ENCODE assay signal across 8 cellular contexts in the genomic region with DNA sequence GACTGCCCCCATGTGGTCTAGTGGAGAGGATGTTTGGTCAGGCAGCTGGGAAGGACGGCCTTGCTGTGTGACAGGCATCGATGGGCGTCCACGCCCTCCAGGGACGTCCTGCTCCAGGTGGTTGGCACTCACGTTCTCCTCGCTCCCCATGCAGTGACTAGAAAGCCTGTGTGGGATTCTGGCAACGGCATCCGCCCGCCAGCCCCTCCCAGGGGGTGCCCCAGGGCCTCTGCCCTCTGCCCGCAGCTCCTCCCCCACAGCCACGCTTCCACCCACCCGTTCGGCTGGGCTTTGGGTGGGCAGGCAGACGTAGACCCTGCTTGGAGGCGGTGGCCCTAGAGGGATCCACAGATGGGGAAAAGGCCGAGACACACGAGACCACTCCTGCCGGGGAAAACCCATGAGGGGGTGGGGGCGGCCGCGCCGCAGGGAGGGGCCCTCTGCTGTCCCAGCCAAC. TPM values are rescaled to one million over a fixed set of nuclear protein-coding genes. Genes with fewer than 3 reads are reported as not detected.
A peak's percentile ranks its signal among the peaks of the same experiment; 100 is the strongest.
DNase-seq lines count a peak whose midpoint lies in the region; ATAC-seq and TF ChIP-seq lines count a peak whose summit lies in the region.

No MANE protein-coding gene starts in this region.

- H3F3A ChIP-seq in SK-N-SH (replicated peaks; ENCODE audit: insufficient read depth) = peaks cover 3% of the 10 kb centered on the region

- H3K27ac ChIP-seq in SK-N-SH (ENCODE audit: low read depth in 2 of 2, low read length in 1 of 2) = no peak overlapping the region
- no peak overlapping the region for H3K27ac ChIP-seq in brain microvascular endothelial cell
- H3K27ac ChIP-seq in right lobe of liver = peak overlapping the region in 1 of 3 donors; percentile 18
- no peak overlapping the region for H3K27ac ChIP-seq in suprapubic skin

- H3K27me3 ChIP-seq in SK-N-SH (ENCODE audit: insufficient read depth) (peaks cover under 1% of the 10 kb centered on the region; the same call in 1 of the 2 replicates), brain microvascular endothelial cell (replicated peaks) (peaks cover 4% of the 10 kb centered on the region), right lobe of liver (no peaks in the 10 kb centered on the region), suprapubic skin (peaks cover 49% of the 10 kb centered on the region)

- in situ Hi-C loops in brain microvascular endothelial cell (cut with HindIII; ENCODE audit: low pct_ligation_motif_present, low sequenced_read_pairs) = no loop called here

- no peak for TF ChIP-seq EP300 in SK-N-SH (IDR thresholded peaks at IDR 0.05; ENCODE audit: borderline replicate concordance in 1 of 2, low read depth in 1 of 2, low read length in 1 of 2)
- no peak for TF ChIP-seq EP300 in suprapubic skin (IDR thresholded peaks at IDR 0.05)

- TF ChIP-seq POLR2A in right lobe of liver (IDR thresholded peaks at IDR 0.05) (no peak), suprapubic skin (IDR thresholded peaks at IDR 0.05) (no peak)

- H3K9me3 ChIP-seq in SK-N-SH (no peaks in the 10 kb centered on the region), right lobe of liver (no peaks in the 10 kb centered on the region), suprapubic skin (no peaks in the 10 kb centered on the region)

- no peak overlapping the region for H3K9ac ChIP-seq in SK-N-SH

- H4K20me1 ChIP-seq in SK-N-SH (ENCODE audit: insufficient read depth) = no peaks in the 10 kb centered on the region

- peak; percentile 17 to 33 for DNase-seq in SHP77 (lab: John Stamatoyannopoulos, UW)
- no peak for DNase-seq in SHP77 treated with DMSO at 0.1 percent for 48 hours (lab: John Stamatoyannopoulos, UW)
- DNase-seq in SK-N-SH = peak; percentile 60
- peak; percentile 30 for DNase-seq in brain microvascular endothelial cell
- DNase-seq in right lobe of liver = no peak
- DNase-seq in suprapubic skin (ENCODE audit: low spot score in 2 of 2) = no peak
- DNase-seq in D341Med (ENCODE audit: low spot score) = no peak

- TF ChIP-seq CTCF in SK-N-SH (IDR thresholded peaks at IDR 0.05) (peak; percentile 16; the same call in 1 of the 2 replicates), brain microvascular endothelial cell (IDR thresholded peaks at IDR 0.05; ENCODE audit: low read depth, low read length, missing control alignments) (peak; percentile 66), right lobe of liver (IDR thresholded peaks at IDR 0.05) (peak in 2 of 4 donors; percentile 32 to 48), suprapubic skin (IDR thresholded peaks at IDR 0.05) (no peak)

- H3K4me3 ChIP-seq in SK-N-SH (ENCODE audit: low read depth in 2 of 2, low read length in 1 of 2) (no peak overlapping the region), brain microvascular endothelial cell (ENCODE audit: low read depth, low read length) (peak overlapping the region; percentile 55), right lobe of liver (peak overlapping the region in 2 of 3 donors; percentile 14 to 25), suprapubic skin (peak overlapping the region; percentile 50)

- POLR2A ChIA-PET in SK-N-SH (lab: Yijun Ruan, JAX) = no interaction called here

- intact Hi-C loops in right lobe of liver (cut with DNase I) = no loop called here

- H3K4me1 ChIP-seq in SK-N-SH (ENCODE audit: control insufficient read depth in 1 of 2, insufficient read depth in 2 of 2, low read depth in 1 of 2, low read length in 1 of 2) (no peaks in the 10 kb centered on the region), right lobe of liver (no peaks in the 10 kb centered on the region), suprapubic skin (peaks cover 18% of the 10 kb centered on the region)

- CTCF ChIA-PET in SK-N-SH (lab: Yijun Ruan, JAX) = interaction anchor here (0.5 to 1.8 kb wide), 2 partner anchors 8 to 141 kb away, joined by 3 to 4 read pairs; no protein-coding TSS in a partner anchor

- H2AFZ ChIP-seq in SK-N-SH (ENCODE audit: low read depth) = no peak overlapping the region

- TF ChIP-seq RAD21 in SK-N-SH (IDR thresholded peaks at IDR 0.05; ENCODE audit: low read length) = no peak

- ATAC-seq in HG02759 (IDR thresholded peaks at IDR 0.05; ENCODE audit: unreplicated experiment) (peak; percentile 36), right lobe of liver (peak; percentile 52 to 63 (median 55))

- WGBS in SK-N-SH (ENCODE audit: low lambda C conversion rate) = 92% methylated on average over 17 of the region's 23 CpGs
- 36% methylated on average over 17 of the region's 23 CpGs for WGBS in right lobe of liver (ENCODE audit: insufficient coverage, low coverage, low lambda C conversion rate, missing lambda C conversion rate)
- 14% methylated on average over 1 of the region's 23 CpGs for WGBS in suprapubic skin

- H3K36me3 ChIP-seq in SK-N-SH (replicated peaks in 1 of 2; ENCODE audit: control insufficient read depth in 1 of 2, insufficient read depth in 2 of 2, low read length in 1 of 2) = peaks cover 4 to 40% of the 10 kb centered on the region in 2 experiments
- peaks cover 30% of the 10 kb centered on the region for H3K36me3 ChIP-seq in brain microvascular endothelial cell (replicated peaks)
- H3K36me3 ChIP-seq in right lobe of liver = peaks cover 0 to 31% (median 11%) of the 10 kb centered on the region in 4 donors
- H3K36me3 ChIP-seq in suprapubic skin = peaks cover 42% of the 10 kb centered on the region

- H3K4me2 ChIP-seq in SK-N-SH = no peak overlapping the region

- no peaks in the 10 kb centered on the region for H3K79me2 ChIP-seq in SK-N-SH (ENCODE audit: insufficient read depth)

- no peaks in the 10 kb centered on the region for H3K9me2 ChIP-seq in SK-N-SH

TF ChIP-seq in SK-N-SH, 30 proteins besides CTCF, POLR2A, EP300 and RAD21 (continues in another document):
- TF ChIP-seq GABPA (IDR thresholded peaks at IDR 0.05; ENCODE audit: low read depth) (no peak), SMC3 (IDR thresholded peaks at IDR 0.05; ENCODE audit: low read depth, low read length) (no peak), FOXJ3 (CRISPR knock-in tag; IDR thresholded peaks at IDR 0.05) (no peak), JUND (IDR thresholded peaks at IDR 0.05) (no peak), RCOR1 (IDR thresholded peaks at IDR 0.05; ENCODE audit: low read length) (no peak), SIN3A (IDR thresholded peaks at IDR 0.05; ENCODE audit: borderline replicate concordance, low read depth, low read length) (no peak), FOSL2 (IDR thresholded peaks at IDR 0.05; ENCODE audit: borderline replicate concordance, low read depth) (no peak)
- TF ChIP-seq, protein P1, sequence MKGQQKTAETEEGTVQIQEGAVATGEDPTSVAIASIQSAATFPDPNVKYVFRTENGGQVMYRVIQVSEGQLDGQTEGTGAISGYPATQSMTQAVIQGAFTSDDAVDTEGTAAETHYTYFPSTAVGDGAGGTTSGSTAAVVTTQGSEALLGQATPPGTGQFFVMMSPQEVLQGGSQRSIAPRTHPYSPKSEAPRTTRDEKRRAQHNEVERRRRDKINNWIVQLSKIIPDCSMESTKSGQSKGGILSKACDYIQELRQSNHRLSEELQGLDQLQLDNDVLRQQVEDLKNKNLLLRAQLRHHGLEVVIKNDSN (IDR thresholded peaks at IDR 0.05; ENCODE audit: borderline replicate concordance, low read depth) = no peak
- TF ChIP-seq, protein P2, sequence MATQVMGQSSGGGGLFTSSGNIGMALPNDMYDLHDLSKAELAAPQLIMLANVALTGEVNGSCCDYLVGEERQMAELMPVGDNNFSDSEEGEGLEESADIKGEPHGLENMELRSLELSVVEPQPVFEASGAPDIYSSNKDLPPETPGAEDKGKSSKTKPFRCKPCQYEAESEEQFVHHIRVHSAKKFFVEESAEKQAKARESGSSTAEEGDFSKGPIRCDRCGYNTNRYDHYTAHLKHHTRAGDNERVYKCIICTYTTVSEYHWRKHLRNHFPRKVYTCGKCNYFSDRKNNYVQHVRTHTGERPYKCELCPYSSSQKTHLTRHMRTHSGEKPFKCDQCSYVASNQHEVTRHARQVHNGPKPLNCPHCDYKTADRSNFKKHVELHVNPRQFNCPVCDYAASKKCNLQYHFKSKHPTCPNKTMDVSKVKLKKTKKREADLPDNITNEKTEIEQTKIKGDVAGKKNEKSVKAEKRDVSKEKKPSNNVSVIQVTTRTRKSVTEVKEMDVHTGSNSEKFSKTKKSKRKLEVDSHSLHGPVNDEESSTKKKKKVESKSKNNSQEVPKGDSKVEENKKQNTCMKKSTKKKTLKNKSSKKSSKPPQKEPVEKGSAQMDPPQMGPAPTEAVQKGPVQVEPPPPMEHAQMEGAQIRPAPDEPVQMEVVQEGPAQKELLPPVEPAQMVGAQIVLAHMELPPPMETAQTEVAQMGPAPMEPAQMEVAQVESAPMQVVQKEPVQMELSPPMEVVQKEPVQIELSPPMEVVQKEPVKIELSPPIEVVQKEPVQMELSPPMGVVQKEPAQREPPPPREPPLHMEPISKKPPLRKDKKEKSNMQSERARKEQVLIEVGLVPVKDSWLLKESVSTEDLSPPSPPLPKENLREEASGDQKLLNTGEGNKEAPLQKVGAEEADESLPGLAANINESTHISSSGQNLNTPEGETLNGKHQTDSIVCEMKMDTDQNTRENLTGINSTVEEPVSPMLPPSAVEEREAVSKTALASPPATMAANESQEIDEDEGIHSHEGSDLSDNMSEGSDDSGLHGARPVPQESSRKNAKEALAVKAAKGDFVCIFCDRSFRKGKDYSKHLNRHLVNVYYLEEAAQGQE (IDR thresholded peaks at IDR 0.05; ENCODE audit: low read depth, low read length) = no peak

RNA-seq across cellular contexts. Expression of a gene that starts 4.7 kb away (rescaled TPM):
- 0.07 TPM in 1 of 2 replicates, not detected in the other for polyA plus RNA-seq in SK-N-SH (2012; rRNA removed)
- polyA plus RNA-seq in SK-N-SH (2012; cell fraction: cytosol; rRNA removed) = 0.04 TPM in 1 of 2 replicates, not detected in the other
- 0.56 and 0.87 TPM in 2 replicates for polyA plus RNA-seq in SK-N-SH (2012; cell fraction: nucleus; rRNA removed)
- total RNA-seq in right lobe of liver = not detected
- not detected for total RNA-seq in suprapubic skin

RNA-seq across cellular contexts. Expression of a gene that starts 17.1 kb away (rescaled TPM):
- 116 and 176 TPM in 2 replicates for polyA plus RNA-seq in SK-N-SH (2012; rRNA removed)
- polyA plus RNA-seq in SK-N-SH (2012; cell fraction: cytosol; rRNA removed) = 60.0 and 85.5 TPM in 2 replicates
- polyA plus RNA-seq in SK-N-SH (2012; cell fraction: nucleus; rRNA removed) = 142 and 154 TPM in 2 replicates
- total RNA-seq in right lobe of liver (10 to 100 TPM; 22.8 to 70.0 (median 41.3) TPM), suprapubic skin (10 to 100 TPM; 22.4 to 39.1 (median 29.7) TPM)

RNA-seq across cellular contexts. Expression of a gene that starts 29.2 kb away (rescaled TPM):
- 14.7 and 15.7 TPM in 2 replicates for polyA plus RNA-seq in SK-N-SH (2012; rRNA removed)
- 4.4 and 8.4 TPM in 2 replicates for polyA plus RNA-seq in SK-N-SH (2012; cell fraction: cytosol; rRNA removed)
- polyA plus RNA-seq in SK-N-SH (2012; cell fraction: nucleus; rRNA removed) = 42.1 and 57.2 TPM in 2 replicates
- total RNA-seq in right lobe of liver = 10 to 100 TPM; 10.2 to 57.1 (median 15.2) TPM
- total RNA-seq in suprapubic skin = 10 to 100 TPM; 18.9 to 77.6 (median 44.7) TPM

RNA-seq across cellular contexts. Expression of a gene that starts 52.6 kb away (rescaled TPM):
- polyA plus RNA-seq in SK-N-SH (2012; rRNA removed) = 0.03 and 0.18 TPM in 2 replicates
- polyA plus RNA-seq in SK-N-SH (2012; cell fraction: cytosol; rRNA removed) = 0.06 and 0.09 TPM in 2 replicates
- 0.24 and 0.32 TPM in 2 replicates for polyA plus RNA-seq in SK-N-SH (2012; cell fraction: nucleus; rRNA removed)
- total RNA-seq in right lobe of liver (under 1 TPM; 0.15 to 0.98 (median 0.35) TPM), suprapubic skin (under 1 TPM in 2 of 4 donors, not detected in 2; 0.40 to 0.44 TPM)

Comparison
In these comparisons a context has a peak if more than half of its experiments do, and no peak if none do; other contexts are left out.
1. DNase-seq: peak in SHP77 (2 of 2), SK-N-SH (single experiment) and brain microvascular endothelial cell (single experiment); none in SHP77 treated with DMSO at 0.1 percent for 48 hours (single experiment), right lobe of liver (0 of 3), suprapubic skin (0 of 2) and D341Med (single experiment).
2. H3K4me3 ChIP-seq: peak in brain microvascular endothelial cell (single experiment), right lobe of liver (2 of 3) and suprapubic skin (single experiment); none in SK-N-SH (0 of 2).
3. CTCF ChIP-seq: peak in SK-N-SH (single experiment) and brain microvascular endothelial cell (single experiment); none in suprapubic skin (0 of 2).